Comparison of ENCODE assay signal across 1 cellular context in the genomic region with DNA sequence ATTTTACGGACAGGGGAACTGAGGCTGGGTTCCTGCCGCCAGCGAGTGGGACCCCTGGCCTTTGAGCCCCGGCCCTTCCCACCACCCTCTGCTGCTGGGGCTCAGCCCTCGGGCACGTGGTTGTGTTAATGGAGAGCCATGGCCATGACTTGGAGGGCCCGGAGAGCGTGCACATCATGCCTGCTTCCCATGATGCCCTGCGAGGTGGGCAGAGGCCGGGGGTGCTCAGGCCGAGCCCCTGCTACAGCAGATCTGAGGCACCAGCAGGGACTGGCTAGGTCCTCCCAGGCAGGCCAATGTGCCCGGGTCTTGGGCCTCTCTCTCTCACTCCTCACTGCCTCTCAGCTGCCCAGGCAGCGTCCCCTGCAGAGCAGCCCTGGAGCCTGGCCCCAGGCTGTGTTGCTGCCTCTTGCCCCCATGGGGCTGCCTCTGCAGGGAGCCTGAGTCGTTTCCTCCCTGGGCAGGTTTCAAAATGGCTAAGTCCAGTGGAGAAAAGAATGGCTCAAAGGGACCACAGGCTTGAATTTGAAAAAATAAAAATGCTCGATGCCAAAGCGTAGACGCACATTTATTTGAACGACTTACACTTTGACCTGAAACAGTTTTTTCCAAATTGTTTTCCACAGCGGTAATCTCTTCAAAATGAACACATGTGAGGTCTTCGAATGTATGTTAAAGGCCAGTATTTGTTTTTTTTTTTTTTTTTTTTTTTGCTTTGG.
A peak's percentile ranks its signal among the peaks of the same experiment; 100 is the strongest.
TF ChIP-seq lines count a peak whose summit lies in the region.

No MANE protein-coding gene starts in this region.

TF ChIP-seq in K562, 482 proteins besides CTCF, POLR2A, EP300 and RAD21 (continued from another document and continues in another):
- TF ChIP-seq, protein P1, sequence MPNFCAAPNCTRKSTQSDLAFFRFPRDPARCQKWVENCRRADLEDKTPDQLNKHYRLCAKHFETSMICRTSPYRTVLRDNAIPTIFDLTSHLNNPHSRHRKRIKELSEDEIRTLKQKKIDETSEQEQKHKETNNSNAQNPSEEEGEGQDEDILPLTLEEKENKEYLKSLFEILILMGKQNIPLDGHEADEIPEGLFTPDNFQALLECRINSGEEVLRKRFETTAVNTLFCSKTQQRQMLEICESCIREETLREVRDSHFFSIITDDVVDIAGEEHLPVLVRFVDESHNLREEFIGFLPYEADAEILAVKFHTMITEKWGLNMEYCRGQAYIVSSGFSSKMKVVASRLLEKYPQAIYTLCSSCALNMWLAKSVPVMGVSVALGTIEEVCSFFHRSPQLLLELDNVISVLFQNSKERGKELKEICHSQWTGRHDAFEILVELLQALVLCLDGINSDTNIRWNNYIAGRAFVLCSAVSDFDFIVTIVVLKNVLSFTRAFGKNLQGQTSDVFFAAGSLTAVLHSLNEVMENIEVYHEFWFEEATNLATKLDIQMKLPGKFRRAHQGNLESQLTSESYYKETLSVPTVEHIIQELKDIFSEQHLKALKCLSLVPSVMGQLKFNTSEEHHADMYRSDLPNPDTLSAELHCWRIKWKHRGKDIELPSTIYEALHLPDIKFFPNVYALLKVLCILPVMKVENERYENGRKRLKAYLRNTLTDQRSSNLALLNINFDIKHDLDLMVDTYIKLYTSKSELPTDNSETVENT (CRISPR knock-in tag; IDR thresholded peaks at IDR 0.05) = 0 out of 2 replicates have a peak, but pooled peaks have one; percentile 36
- no peak for TF ChIP-seq ZNF696 (CRISPR knock-in tag; conservative IDR thresholded peaks at IDR 0.05)
- no peak for TF ChIP-seq ELF4 (CRISPR knock-in tag; IDR thresholded peaks at IDR 0.05)
- TF ChIP-seq ZNF224 (CRISPR knock-in tag; IDR thresholded peaks at IDR 0.05) = no peak
- no peak for TF ChIP-seq SFPQ (IDR thresholded peaks at IDR 0.05; ENCODE audit: low read depth, low read length)
- TF ChIP-seq FOXJ2 (tag; IDR thresholded peaks at IDR 0.05) = no peak
- TF ChIP-seq BCOR (IDR thresholded peaks at IDR 0.05) = no peak
- no peak for TF ChIP-seq ZNF395 (CRISPR knock-in tag; IDR thresholded peaks at IDR 0.05)
- TF ChIP-seq CEBPB (tag; IDR thresholded peaks at IDR 0.05) = no peak
- TF ChIP-seq FOXP1 (CRISPR knock-in tag; IDR thresholded peaks at IDR 0.05) = peak; percentile 60; the same call in 1 of the 2 replicates
- no peak for TF ChIP-seq MYC (IDR thresholded peaks at IDR 0.05; ENCODE audit: low read depth, low read length)
- peak; percentile 81; the same call in 1 of the 2 replicates for TF ChIP-seq MYC (CRISPR knock-in tag; IDR thresholded peaks at IDR 0.05; ENCODE audit: borderline replicate concordance, low read depth)
- TF ChIP-seq PCBP1 (IDR thresholded peaks at IDR 0.05; ENCODE audit: low read depth, low read length, poor library complexity, severe bottlenecking) = peak; percentile 44
- TF ChIP-seq, protein P2, sequence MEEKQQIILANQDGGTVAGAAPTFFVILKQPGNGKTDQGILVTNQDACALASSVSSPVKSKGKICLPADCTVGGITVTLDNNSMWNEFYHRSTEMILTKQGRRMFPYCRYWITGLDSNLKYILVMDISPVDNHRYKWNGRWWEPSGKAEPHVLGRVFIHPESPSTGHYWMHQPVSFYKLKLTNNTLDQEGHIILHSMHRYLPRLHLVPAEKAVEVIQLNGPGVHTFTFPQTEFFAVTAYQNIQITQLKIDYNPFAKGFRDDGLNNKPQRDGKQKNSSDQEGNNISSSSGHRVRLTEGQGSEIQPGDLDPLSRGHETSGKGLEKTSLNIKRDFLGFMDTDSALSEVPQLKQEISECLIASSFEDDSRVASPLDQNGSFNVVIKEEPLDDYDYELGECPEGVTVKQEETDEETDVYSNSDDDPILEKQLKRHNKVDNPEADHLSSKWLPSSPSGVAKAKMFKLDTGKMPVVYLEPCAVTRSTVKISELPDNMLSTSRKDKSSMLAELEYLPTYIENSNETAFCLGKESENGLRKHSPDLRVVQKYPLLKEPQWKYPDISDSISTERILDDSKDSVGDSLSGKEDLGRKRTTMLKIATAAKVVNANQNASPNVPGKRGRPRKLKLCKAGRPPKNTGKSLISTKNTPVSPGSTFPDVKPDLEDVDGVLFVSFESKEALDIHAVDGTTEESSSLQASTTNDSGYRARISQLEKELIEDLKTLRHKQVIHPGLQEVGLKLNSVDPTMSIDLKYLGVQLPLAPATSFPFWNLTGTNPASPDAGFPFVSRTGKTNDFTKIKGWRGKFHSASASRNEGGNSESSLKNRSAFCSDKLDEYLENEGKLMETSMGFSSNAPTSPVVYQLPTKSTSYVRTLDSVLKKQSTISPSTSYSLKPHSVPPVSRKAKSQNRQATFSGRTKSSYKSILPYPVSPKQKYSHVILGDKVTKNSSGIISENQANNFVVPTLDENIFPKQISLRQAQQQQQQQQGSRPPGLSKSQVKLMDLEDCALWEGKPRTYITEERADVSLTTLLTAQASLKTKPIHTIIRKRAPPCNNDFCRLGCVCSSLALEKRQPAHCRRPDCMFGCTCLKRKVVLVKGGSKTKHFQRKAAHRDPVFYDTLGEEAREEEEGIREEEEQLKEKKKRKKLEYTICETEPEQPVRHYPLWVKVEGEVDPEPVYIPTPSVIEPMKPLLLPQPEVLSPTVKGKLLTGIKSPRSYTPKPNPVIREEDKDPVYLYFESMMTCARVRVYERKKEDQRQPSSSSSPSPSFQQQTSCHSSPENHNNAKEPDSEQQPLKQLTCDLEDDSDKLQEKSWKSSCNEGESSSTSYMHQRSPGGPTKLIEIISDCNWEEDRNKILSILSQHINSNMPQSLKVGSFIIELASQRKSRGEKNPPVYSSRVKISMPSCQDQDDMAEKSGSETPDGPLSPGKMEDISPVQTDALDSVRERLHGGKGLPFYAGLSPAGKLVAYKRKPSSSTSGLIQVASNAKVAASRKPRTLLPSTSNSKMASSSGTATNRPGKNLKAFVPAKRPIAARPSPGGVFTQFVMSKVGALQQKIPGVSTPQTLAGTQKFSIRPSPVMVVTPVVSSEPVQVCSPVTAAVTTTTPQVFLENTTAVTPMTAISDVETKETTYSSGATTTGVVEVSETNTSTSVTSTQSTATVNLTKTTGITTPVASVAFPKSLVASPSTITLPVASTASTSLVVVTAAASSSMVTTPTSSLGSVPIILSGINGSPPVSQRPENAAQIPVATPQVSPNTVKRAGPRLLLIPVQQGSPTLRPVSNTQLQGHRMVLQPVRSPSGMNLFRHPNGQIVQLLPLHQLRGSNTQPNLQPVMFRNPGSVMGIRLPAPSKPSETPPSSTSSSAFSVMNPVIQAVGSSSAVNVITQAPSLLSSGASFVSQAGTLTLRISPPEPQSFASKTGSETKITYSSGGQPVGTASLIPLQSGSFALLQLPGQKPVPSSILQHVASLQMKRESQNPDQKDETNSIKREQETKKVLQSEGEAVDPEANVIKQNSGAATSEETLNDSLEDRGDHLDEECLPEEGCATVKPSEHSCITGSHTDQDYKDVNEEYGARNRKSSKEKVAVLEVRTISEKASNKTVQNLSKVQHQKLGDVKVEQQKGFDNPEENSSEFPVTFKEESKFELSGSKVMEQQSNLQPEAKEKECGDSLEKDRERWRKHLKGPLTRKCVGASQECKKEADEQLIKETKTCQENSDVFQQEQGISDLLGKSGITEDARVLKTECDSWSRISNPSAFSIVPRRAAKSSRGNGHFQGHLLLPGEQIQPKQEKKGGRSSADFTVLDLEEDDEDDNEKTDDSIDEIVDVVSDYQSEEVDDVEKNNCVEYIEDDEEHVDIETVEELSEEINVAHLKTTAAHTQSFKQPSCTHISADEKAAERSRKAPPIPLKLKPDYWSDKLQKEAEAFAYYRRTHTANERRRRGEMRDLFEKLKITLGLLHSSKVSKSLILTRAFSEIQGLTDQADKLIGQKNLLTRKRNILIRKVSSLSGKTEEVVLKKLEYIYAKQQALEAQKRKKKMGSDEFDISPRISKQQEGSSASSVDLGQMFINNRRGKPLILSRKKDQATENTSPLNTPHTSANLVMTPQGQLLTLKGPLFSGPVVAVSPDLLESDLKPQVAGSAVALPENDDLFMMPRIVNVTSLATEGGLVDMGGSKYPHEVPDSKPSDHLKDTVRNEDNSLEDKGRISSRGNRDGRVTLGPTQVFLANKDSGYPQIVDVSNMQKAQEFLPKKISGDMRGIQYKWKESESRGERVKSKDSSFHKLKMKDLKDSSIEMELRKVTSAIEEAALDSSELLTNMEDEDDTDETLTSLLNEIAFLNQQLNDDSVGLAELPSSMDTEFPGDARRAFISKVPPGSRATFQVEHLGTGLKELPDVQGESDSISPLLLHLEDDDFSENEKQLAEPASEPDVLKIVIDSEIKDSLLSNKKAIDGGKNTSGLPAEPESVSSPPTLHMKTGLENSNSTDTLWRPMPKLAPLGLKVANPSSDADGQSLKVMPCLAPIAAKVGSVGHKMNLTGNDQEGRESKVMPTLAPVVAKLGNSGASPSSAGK (IDR thresholded peaks at IDR 0.05) = peak; percentile 35; the same call in 1 of the 2 replicates
- TF ChIP-seq ARHGAP35 (IDR thresholded peaks at IDR 0.05; ENCODE audit: partially characterized antibody) = no peak
- no peak for TF ChIP-seq TSC22D4 (tag; IDR thresholded peaks at IDR 0.05)
- no peak for TF ChIP-seq ZNF24 (IDR thresholded peaks at IDR 0.05)
- TF ChIP-seq MEF2D (tag; conservative IDR thresholded peaks at IDR 0.05; ENCODE audit: low read depth) = no peak
- TF ChIP-seq ZBED1 (IDR thresholded peaks at IDR 0.05) = no peak
- TF ChIP-seq NKRF (IDR thresholded peaks at IDR 0.05; ENCODE audit: borderline replicate concordance) = no peak
- no peak for TF ChIP-seq GMEB1 (CRISPR knock-in tag; IDR thresholded peaks at IDR 0.05)
- TF ChIP-seq CBX2 (IDR thresholded peaks at IDR 0.05; ENCODE audit: insufficient read depth, low read length, poor library complexity, severe bottlenecking) = peak; percentile 39
- TF ChIP-seq CEBPG (CRISPR knock-in tag; IDR thresholded peaks at IDR 0.05) = peak; percentile 25; the same call in 1 of the 2 replicates
- TF ChIP-seq CEBPG (tag; conservative IDR thresholded peaks at IDR 0.05 in 1 of 2, IDR thresholded peaks at IDR 0.05 in 1 of 2) = no peak
- peak; percentile 90; the same call in 1 of the 2 replicates for TF ChIP-seq ARID3B (CRISPR knock-in tag; IDR thresholded peaks at IDR 0.05; ENCODE audit: borderline replicate concordance)
- peak in 1 of 2 experiments; percentile 52; a peak in 1 of 3 replicates for TF ChIP-seq CBX3 (IDR thresholded peaks at IDR 0.05; ENCODE audit: borderline replicate concordance in 1 of 2, low read length in 2 of 2)
- peak; percentile 68 for TF ChIP-seq ZNF143 (CRISPR knock-in tag; IDR thresholded peaks at IDR 0.05)
- no peak for TF ChIP-seq TAL1 (IDR thresholded peaks at IDR 0.05)
